ENCODE assay signal across 8 cellular contexts in the genomic region with DNA sequence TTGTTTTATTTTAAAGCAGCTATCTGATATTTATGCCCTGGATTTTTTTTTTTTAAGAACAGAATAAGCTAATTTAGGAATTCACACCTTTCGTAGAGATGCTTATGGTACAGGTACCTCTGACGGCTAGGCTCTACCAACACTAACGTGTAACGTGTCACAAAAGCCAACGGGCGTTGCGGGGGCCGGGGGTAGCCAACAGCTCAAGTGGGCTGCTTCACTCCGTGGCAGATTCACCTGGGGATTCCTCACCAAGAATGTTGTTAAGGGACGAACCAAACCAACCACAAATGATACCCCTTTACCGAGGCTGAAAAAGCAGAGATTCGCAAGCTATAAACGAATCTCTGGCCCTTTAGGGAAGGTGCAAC. TPM values are rescaled to one million over a fixed set of nuclear protein-coding genes. Genes with fewer than 3 reads are reported as not detected.
A peak's percentile ranks its signal among the peaks of the same experiment; 100 is the strongest.
DNase-seq lines count a peak whose midpoint lies in the region; ATAC-seq, FAIRE-seq and TF ChIP-seq lines count a peak whose summit lies in the region.

No MANE protein-coding gene starts in this region.

- H3K27me3 Mint-ChIP-seq in stimulated activated naive B cell treated with anti-CD40 and anti-IgM and Interleukin-4, amounts not matched to agents 10 μg/mL and 1 μg/mL and 100 μg/mL, for 72 hours: no peaks in the 10 kb centered on the region

- H3K36me3 Mint-ChIP-seq in activated naive CD4-positive, alpha-beta T cell treated with anti-CD3 and anti-CD28 coated beads, Interleukin-2, amount 50 U/mL, for 72 hours: peaks cover 0 to 4% of the 10 kb centered on the region in 2 donors
- peaks cover 6 to 13% of the 10 kb centered on the region in 2 donors for H3K36me3 Mint-ChIP-seq in stimulated activated naive B cell treated with anti-CD40 and anti-IgM and Interleukin-4, amounts not matched to agents 10 μg/mL and 1 μg/mL and 100 μg/mL, for 72 hours

- H3K4me3 ChIP-seq in AG09309 (ENCODE audit: control insufficient read depth, low read depth, low read length) (peak overlapping the region; percentile 86), HL-60 (replicated peaks; ENCODE audit: insufficient read depth, low read length) (peak overlapping the region; percentile 82), kidney (ENCODE audit: low read length in 2 of 2) (peak overlapping the region; percentile 88 to 93)

- no peaks in the 10 kb centered on the region for H3K9me3 Mint-ChIP-seq in activated naive CD4-positive, alpha-beta T cell treated with anti-CD3 and anti-CD28 coated beads, Interleukin-2, amount 50 U/mL, for 72 hours
- H3K9me3 Mint-ChIP-seq in stimulated activated naive B cell treated with anti-CD40 and anti-IgM and Interleukin-4, amounts not matched to agents 10 μg/mL and 1 μg/mL and 100 μg/mL, for 72 hours: no peaks in the 10 kb centered on the region

- peak overlapping the region; percentile 84 to 95 for H3K9ac ChIP-seq in kidney (ENCODE audit: low read length in 2 of 2)

- no peaks in the 10 kb centered on the region for H3K27me3 ChIP-seq in HL-60 (ENCODE audit: insufficient read depth, poor library complexity, severe bottlenecking)

- peak overlapping the region; percentile 88 to 93 for H3K27ac Mint-ChIP-seq in activated naive CD4-positive, alpha-beta T cell treated with anti-CD3 and anti-CD28 coated beads, Interleukin-2, amount 50 U/mL, for 72 hours
- peak overlapping the region; percentile 88 for H3K27ac Mint-ChIP-seq in stimulated activated naive B cell treated with anti-CD40 and anti-IgM and Interleukin-4, amounts not matched to agents 10 μg/mL and 1 μg/mL and 100 μg/mL, for 72 hours

- no peak overlapping the region for H3K27ac ChIP-seq in HL-60 (replicated peaks)
- H3K27ac ChIP-seq in kidney (ENCODE audit: low read depth in 2 of 2, low read length in 2 of 2): peak overlapping the region; percentile 87 to 94

- H3K4me1 ChIP-seq in kidney (ENCODE audit: control insufficient read depth in 1 of 2, insufficient read depth in 1 of 2, low read depth in 1 of 2, low read length in 2 of 2): peaks cover 8 to 11% of the 10 kb centered on the region in 2 donors

- H3K4me3 Mint-ChIP-seq in stimulated activated naive B cell treated with anti-CD40 and anti-IgM and Interleukin-4, amounts not matched to agents 10 μg/mL and 1 μg/mL and 100 μg/mL, for 72 hours: peak overlapping the region; percentile 88 to 96

- TF ChIP-seq CTCF in AG09309 (IDR thresholded peaks at IDR 0.05; ENCODE audit: control insufficient read depth, insufficient read depth, low read depth, low read length, missing control alignments): no peak
- TF ChIP-seq CTCF in HL-60 (IDR thresholded peaks at IDR 0.05; ENCODE audit: insufficient read depth, low read length): no peak
- no peak for TF ChIP-seq CTCF in kidney (IDR thresholded peaks at IDR 0.05; ENCODE audit: borderline replicate concordance, extremely low read depth, insufficient read depth)

- no peaks in the 10 kb centered on the region for H3K36me3 ChIP-seq in kidney (ENCODE audit: control insufficient read depth in 1 of 2, insufficient read depth in 2 of 2, low read length in 2 of 2)

- no peak for FAIRE-seq in kidney (lab: Jason Lieb, UNC)

- ATAC-seq in activated naive CD4-positive, alpha-beta T cell treated with anti-CD3 and anti-CD28 coated beads, Interleukin-2, amount 50 U/mL, for 72 hours: no peak
- ATAC-seq in stimulated activated naive B cell treated with anti-CD40 and anti-IgM and Interleukin-4, amounts not matched to agents 10 μg/mL and 1 μg/mL and 100 μg/mL, for 72 hours (replicated peaks): no peak
- no peak for ATAC-seq in GM18867 (IDR thresholded peaks at IDR 0.05; ENCODE audit: unreplicated experiment)

- DNase-seq in AG09309 (ENCODE audit: low read depth) (no peak), HL-60 (ENCODE audit: low read depth in 1 of 2, low spot score in 1 of 2) (no peak), kidney (peak; percentile 75), CD1c-positive myeloid dendritic cell (ENCODE audit: extremely low spot score) (no peak), NCI-H1092 (lab: John Stamatoyannopoulos, UW) (no peak)
- peak in 1 of 2 donors; percentile 12 for DNase-seq in activated naive CD4-positive, alpha-beta T cell treated with anti-CD3 and anti-CD28 coated beads, Interleukin-2, amount 50 U/mL, for 72 hours (ENCODE audit: low spot score in 2 of 2)
- no peak for DNase-seq in stimulated activated naive B cell treated with anti-CD40 and anti-IgM and Interleukin-4, amounts not matched to agents 10 μg/mL and 1 μg/mL and 100 μg/mL, for 72 hours

- intact Hi-C loops in kidney (cut with DNase I): no loop called here

- H3K4me1 Mint-ChIP-seq in stimulated activated naive B cell treated with anti-CD40 and anti-IgM and Interleukin-4, amounts not matched to agents 10 μg/mL and 1 μg/mL and 100 μg/mL, for 72 hours: peaks cover 23 to 54% of the 10 kb centered on the region in 2 donors

- H3K9me3 ChIP-seq in kidney (ENCODE audit: control insufficient read depth in 1 of 2, low read length in 2 of 2): no peaks in the 10 kb centered on the region

RNA-seq across cellular contexts. Expression of a gene that starts 1.0 kb away (rescaled TPM):
- 10 to 100 TPM; 13.4 to 13.6 TPM for total RNA-seq in activated naive CD4-positive, alpha-beta T cell treated with anti-CD3 and anti-CD28 coated beads, Interleukin-2, amount 50 U/mL, for 72 hours
- total RNA-seq in kidney: 42.4 TPM
- 8.4 TPM for polyA plus RNA-seq in kidney (ENCODE audit: insufficient read depth, low read depth, low replicate concordance)
